Comparison of ENCODE assay signal across 18 cellular contexts in genomic region chr10:124994573-124995473, GRCh38. TPM values are rescaled to one million over a fixed set of nuclear protein-coding genes. Genes with fewer than 3 reads are reported as not detected.
A peak's percentile ranks its signal among the peaks of the same experiment; 100 is the strongest.
DNase-seq lines count a peak whose midpoint lies in the region; ATAC-seq and TF ChIP-seq lines count a peak whose summit lies in the region.
"Had no signal": no experiment of that assay in that cellular context is flagged by ENCODE, and none has a peak within 500 bp of the region (broad histone marks: within the 10 kb centered on the region; RNA-seq: fewer than 3 reads in every experiment).

No MANE protein-coding gene starts in this region.

- 66% methylated on average over 31 of the region's 31 CpGs for WGBS in prostate gland

- CTCF ChIA-PET in WTC11 (lab: Charles Lee), result interaction anchor here (0.6 to 1.4 kb wide), 3 partner anchors 16 to 67 kb away, joined by 3 to 4 read pairs (median 3); no protein-coding TSS in a partner anchor

- ATAC-seq in WTC11, result no peak
- ATAC-seq in natural killer cell treated with Interleukin-12 subunit alpha and Interleukin-12 subunit beta and Interleukin-15 and Interleukin-18, amount 100 ng/mL, for 72 hours, result no peak
- ATAC-seq: activated CD4-positive, CD25-positive, alpha-beta regulatory T cell treated with anti-CD3 and anti-CD28 coated beads, Interleukin-2, amount 50 U/mL, for 24 hours; T-cell had no signal

- no peaks in the 10 kb centered on the region for H3K9me3 Mint-ChIP-seq in WTC11
- H3K9me3 Mint-ChIP-seq in natural killer cell treated with Interleukin-12 subunit alpha and Interleukin-12 subunit beta and Interleukin-15 and Interleukin-18, amount 100 ng/mL, for 72 hours, result no peaks in the 10 kb centered on the region
- H3K9me3 Mint-ChIP-seq: T-cell had no signal

- H3K27ac Mint-ChIP-seq in WTC11, result peak overlapping the region; percentile 57
- H3K27ac Mint-ChIP-seq in natural killer cell treated with Interleukin-12 subunit alpha and Interleukin-12 subunit beta and Interleukin-15 and Interleukin-18, amount 100 ng/mL, for 72 hours, result no peak overlapping the region
- H3K27ac Mint-ChIP-seq: T-cell had no signal

- H3K4me1 ChIP-seq in prostate gland (replicated peaks) (peaks cover 21% of the 10 kb centered on the region), uterus (peaks cover under 1 to 11% of the 10 kb centered on the region in 2 donors)

- no peak overlapping the region for H3K4me3 Mint-ChIP-seq in WTC11
- no peak overlapping the region for H3K4me3 Mint-ChIP-seq in natural killer cell treated with Interleukin-12 subunit alpha and Interleukin-12 subunit beta and Interleukin-15 and Interleukin-18, amount 100 ng/mL, for 72 hours
- H3K4me3 Mint-ChIP-seq: T-cell had no signal

- H3K4me3 ChIP-seq in prostate gland, result no peak overlapping the region
- no peak overlapping the region for H3K4me3 ChIP-seq in uterus
- H3K4me3 ChIP-seq: ovary, Peyer's patch had no signal

- peak; percentile 16 for DNase-seq in GM13977 (ENCODE audit: low spot score)
- DNase-seq in WTC11 (ENCODE audit: low spot score), result peak; percentile 4
- DNase-seq in islet precursor cell, result peak; percentile 45
- peak; percentile 30 for DNase-seq in prostate gland (ENCODE audit: low spot score)
- DNase-seq in natural killer cell treated with Interleukin-12 subunit alpha and Interleukin-12 subunit beta and Interleukin-15 and Interleukin-18, amount 100 ng/mL, for 72 hours (ENCODE audit: low spot score), result no peak
- DNase-seq in NOMO-1 (lab: John Stamatoyannopoulos, UW; ENCODE audit: unreplicated experiment in 2 of 2), result no peak
- no peak for DNase-seq in KBM-7
- no peak for DNase-seq in uterus
- DNase-seq: activated T-cell treated with anti-CD3 and anti-CD28 coated beads, Interleukin-2, amount 50 U/mL, for 1 hour; BE2C; DND-41; mesendoderm; NCI-H2029; NCI-H526 treated with DMSO at 0.1 percent for 48 hours had no signal

- H3K27me3 ChIP-seq in prostate gland (replicated peaks; ENCODE audit: insufficient read depth) (no peaks in the 10 kb centered on the region), uterus (no peaks in the 10 kb centered on the region)
- H3K27me3 ChIP-seq: BE2C, ovary, Peyer's patch had no signal

- intact Hi-C loops in prostate gland (cut with DNase I), result loop anchor here (5.0 kb wide), 1 partner anchor 157 kb away; no protein-coding TSS in a partner anchor
- intact Hi-C loops in uterus (cut with DNase I; ENCODE audit: low total_unique reads), result no loop called here

- peaks cover 14 to 15% of the 10 kb centered on the region in 2 donors for H3K36me3 ChIP-seq in prostate gland
- H3K36me3 ChIP-seq in uterus, result no peaks in the 10 kb centered on the region
- H3K36me3 ChIP-seq: ovary had no signal

- H3K36me3 Mint-ChIP-seq in WTC11, result peaks cover 79% of the 10 kb centered on the region
- no peaks in the 10 kb centered on the region for H3K36me3 Mint-ChIP-seq in natural killer cell treated with Interleukin-12 subunit alpha and Interleukin-12 subunit beta and Interleukin-15 and Interleukin-18, amount 100 ng/mL, for 72 hours
- H3K36me3 Mint-ChIP-seq: T-cell had no signal

- POLR2A ChIA-PET in WTC11 (lab: Charles Lee), result interaction anchor here (0.6 kb wide), 1 partner anchor 294 kb away, joined by 3 read pairs; no protein-coding TSS in a partner anchor

- no peaks in the 10 kb centered on the region for H3K4me1 Mint-ChIP-seq in WTC11
- H3K4me1 Mint-ChIP-seq in natural killer cell treated with Interleukin-12 subunit alpha and Interleukin-12 subunit beta and Interleukin-15 and Interleukin-18, amount 100 ng/mL, for 72 hours (ENCODE audit: low read depth in 2 of 2), result peaks cover 0 to 3% of the 10 kb centered on the region in 2 donors
- H3K4me1 Mint-ChIP-seq: T-cell had no signal

- in situ Hi-C loops in GM13977 (cut with MboI; ENCODE audit: low pct_unique_long_range_greater_than_20kb, low sequenced_read_pairs, unreplicated experiment), result no loop called here
- in situ Hi-C loops in KBM-7 (cut with MboI; ENCODE audit: low pct_unique_long_range_greater_than_20kb, low sequenced_read_pairs), result no loop called here

- no peaks in the 10 kb centered on the region for H3K27me3 Mint-ChIP-seq in WTC11 (ENCODE audit: low read depth)
- H3K27me3 Mint-ChIP-seq in natural killer cell treated with Interleukin-12 subunit alpha and Interleukin-12 subunit beta and Interleukin-15 and Interleukin-18, amount 100 ng/mL, for 72 hours, result no peaks in the 10 kb centered on the region

- no peak for TF ChIP-seq POLR2A in prostate gland (IDR thresholded peaks at IDR 0.05)
- no peak for TF ChIP-seq POLR2A in uterus (IDR thresholded peaks at IDR 0.05)

- no peak for TF ChIP-seq CTCF in GM13977 (IDR thresholded peaks at IDR 0.05; ENCODE audit: extremely low read depth, insufficient read depth, missing control alignments)
- no peak for TF ChIP-seq CTCF in WTC11 (IDR thresholded peaks at IDR 0.05)
- no peak for TF ChIP-seq CTCF in prostate gland (IDR thresholded peaks at IDR 0.05)
- no peak for TF ChIP-seq CTCF in uterus (IDR thresholded peaks at IDR 0.05)

- H3K9me3 ChIP-seq in prostate gland (no peaks in the 10 kb centered on the region), uterus (no peaks in the 10 kb centered on the region)
- H3K9me3 ChIP-seq: BE2C, ovary, Peyer's patch had no signal

- peak overlapping the region in 1 of 2 donors; percentile 51 for H3K27ac ChIP-seq in prostate gland
- H3K27ac ChIP-seq in uterus, result no peak overlapping the region
- H3K27ac ChIP-seq: ovary, Peyer's patch had no signal

TF ChIP-seq in WTC11, 78 proteins besides CTCF, POLR2A, EP300 and RAD21:
- TF ChIP-seq RELA (CRISPR knock-in tag; IDR thresholded peaks at IDR 0.05; ENCODE audit: borderline replicate concordance), result no peak

RNA-seq across cellular contexts. Expression of gene ZRANB1, which starts 52.9 kb away (rescaled TPM):
- total RNA-seq in WTC11 (2021), result 13.9 to 15.9 TPM (median 15.3 TPM) in 3 replicates
- 10 to 100 TPM; 17.9 to 28.7 TPM for total RNA-seq in prostate gland
- total RNA-seq in natural killer cell treated with Interleukin-12 subunit alpha and Interleukin-12 subunit beta and Interleukin-15 and Interleukin-18, amount 100 ng/mL, for 72 hours, result 10 to 100 TPM; 13.0 to 16.6 TPM
- 10 to 100 TPM; 14.9 to 55.3 (median 28.3) TPM for total RNA-seq in uterus

Comparison
In these comparisons a context has a peak if more than half of its experiments do, and no peak if none do; other contexts are left out.
1. DNase-seq: peak in GM13977 (single experiment), WTC11 (single experiment), islet precursor cell (single experiment) and prostate gland (single experiment); none in natural killer cell treated with Interleukin-12 subunit alpha and Interleukin-12 subunit beta and Interleukin-15 and Interleukin-18, amount 100 ng/mL, for 72 hours (single experiment), NOMO-1 (0 of 2), KBM-7 (single experiment) and uterus (0 of 2).